10 cellular contexts compared by ENCODE assay signal in the genomic region with DNA sequence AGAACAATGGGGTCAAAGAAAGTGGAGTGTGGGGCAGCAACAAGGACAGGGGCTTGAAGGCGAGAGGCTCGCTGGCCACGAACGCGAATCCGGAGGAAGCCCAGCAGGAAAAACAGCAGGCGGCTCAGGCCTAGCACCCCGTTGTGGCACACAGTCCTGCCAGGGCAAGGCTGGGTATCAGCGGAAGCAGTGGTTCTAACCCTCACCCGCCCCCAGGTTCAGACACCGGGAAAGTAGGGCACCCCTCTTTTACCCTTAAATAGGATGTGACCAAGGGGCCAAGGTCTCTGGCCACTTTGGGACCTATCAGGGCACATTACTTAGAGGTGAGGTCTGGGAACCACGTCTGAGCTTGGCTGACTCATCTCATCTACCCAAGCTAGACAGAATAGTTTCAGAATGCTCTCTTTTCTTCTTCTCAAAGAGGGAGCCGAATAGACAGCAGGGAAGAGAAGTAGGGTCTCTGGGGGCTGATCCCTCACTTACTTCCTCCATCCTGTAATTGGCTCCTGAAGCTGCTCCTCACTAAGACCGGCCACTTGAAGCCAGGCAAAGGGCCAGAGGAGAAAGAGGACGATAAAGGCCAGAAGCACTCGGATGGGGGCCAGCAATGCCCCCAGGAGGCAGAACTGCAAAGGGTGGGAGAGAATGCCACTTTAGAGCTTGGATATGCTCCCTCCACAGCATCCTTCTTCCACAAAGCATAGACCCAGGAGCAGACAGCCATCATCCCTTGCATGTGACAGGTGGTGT. TPM values are rescaled to one million over a fixed set of nuclear protein-coding genes. Genes with fewer than 3 reads are reported as not detected.
DNase-seq lines count a peak whose midpoint lies in the region; ATAC-seq and TF ChIP-seq lines count a peak whose summit lies in the region.
"Had no signal": no experiment of that assay in that cellular context is flagged by ENCODE, and none has a peak within 500 bp of the region (broad histone marks: within the 10 kb centered on the region; RNA-seq: fewer than 3 reads in every experiment).

No MANE protein-coding gene starts in this region.

- 83% methylated on average over 16 of the region's 16 CpGs for WGBS in suprapubic skin

- no peak for ATAC-seq in activated naive CD4-positive, alpha-beta T cell treated with anti-CD3 and anti-CD28 coated beads, Interleukin-2, amount 50 U/mL, for 72 hours
- no peak for ATAC-seq in activated CD8-positive, alpha-beta T cell treated with anti-CD3 and anti-CD28 coated beads for 36 hours
- ATAC-seq in left cardiac atrium, result no peak

- no peaks in the 10 kb centered on the region for H3K9me3 Mint-ChIP-seq in activated naive CD4-positive, alpha-beta T cell treated with anti-CD3 and anti-CD28 coated beads, Interleukin-2, amount 10 ng/mL, durations not matched to agents 7 days and 5 days
- no peaks in the 10 kb centered on the region for H3K9me3 Mint-ChIP-seq in activated naive CD4-positive, alpha-beta T cell treated with anti-CD3 and anti-CD28 coated beads, Interleukin-2, amount 50 U/mL, for 72 hours
- H3K9me3 Mint-ChIP-seq in activated CD8-positive, alpha-beta T cell treated with anti-CD3 and anti-CD28 coated beads for 36 hours, result no peaks in the 10 kb centered on the region

- POLR2A ChIA-PET in activated CD8-positive, alpha-beta T cell treated with anti-CD3 and anti-CD28 coated beads for 36 hours (lab: Charles Lee), result interaction anchor here (0.6 to 2.3 kb wide), 4 partner anchors 10 to 304 kb away, joined by 3 to 12 read pairs (median 4); a partner anchor contains a TSS

- H3K4me1 Mint-ChIP-seq in activated naive CD4-positive, alpha-beta T cell treated with anti-CD3 and anti-CD28 coated beads, Interleukin-2, amount 10 ng/mL, durations not matched to agents 7 days and 5 days, result peaks cover 56% of the 10 kb centered on the region
- peaks cover 31% of the 10 kb centered on the region for H3K4me1 Mint-ChIP-seq in activated CD8-positive, alpha-beta T cell treated with anti-CD3 and anti-CD28 coated beads for 36 hours (ENCODE audit: low read depth)

- H3K27ac ChIP-seq in substantia nigra (ENCODE audit: low read depth, low read length, poor library complexity, severe bottlenecking), result peak overlapping the region; percentile 27
- no peak overlapping the region for H3K27ac ChIP-seq in suprapubic skin

- H3K4me1 ChIP-seq in suprapubic skin, result peaks cover 24% of the 10 kb centered on the region

- DNase-seq in activated naive CD4-positive, alpha-beta T cell treated with anti-CD3 and anti-CD28 coated beads, Interleukin-2, amount 10 ng/mL, durations not matched to agents 7 days and 5 days, result no peak
- no peak for DNase-seq in activated naive CD4-positive, alpha-beta T cell treated with anti-CD3 and anti-CD28 coated beads, Interleukin-2, amount 50 U/mL, for 72 hours (ENCODE audit: low spot score in 2 of 2)
- DNase-seq in activated CD8-positive, alpha-beta T cell treated with anti-CD3 and anti-CD28 coated beads for 36 hours, result peak; percentile 24
- DNase-seq in left cardiac atrium, result peak; percentile 56
- DNase-seq in substantia nigra (lab: John Stamatoyannopoulos, UW), result peak in 2 of 49 donors; percentile 1 to 48
- DNase-seq in islet precursor cell, result no peak
- no peak for DNase-seq in suprapubic skin (ENCODE audit: low spot score in 2 of 2)
- no peak for DNase-seq in DMS114 treated with DMSO at 0.1 percent for 48 hours (lab: John Stamatoyannopoulos, UW; ENCODE audit: unreplicated experiment)

- peaks cover 10% of the 10 kb centered on the region for H3K36me3 ChIP-seq in suprapubic skin

- peak overlapping the region; percentile 88 for H3K4me3 Mint-ChIP-seq in activated naive CD4-positive, alpha-beta T cell treated with anti-CD3 and anti-CD28 coated beads, Interleukin-2, amount 10 ng/mL, durations not matched to agents 7 days and 5 days
- H3K4me3 Mint-ChIP-seq in activated CD8-positive, alpha-beta T cell treated with anti-CD3 and anti-CD28 coated beads for 36 hours, result peak overlapping the region; percentile 99

- no peak for TF ChIP-seq EP300 in suprapubic skin (IDR thresholded peaks at IDR 0.05)

- no peak overlapping the region for H3K4me3 ChIP-seq in suprapubic skin

- peaks cover 30% of the 10 kb centered on the region for H3K36me3 Mint-ChIP-seq in activated naive CD4-positive, alpha-beta T cell treated with anti-CD3 and anti-CD28 coated beads, Interleukin-2, amount 10 ng/mL, durations not matched to agents 7 days and 5 days
- peaks cover 7 to 13% of the 10 kb centered on the region in 2 donors for H3K36me3 Mint-ChIP-seq in activated naive CD4-positive, alpha-beta T cell treated with anti-CD3 and anti-CD28 coated beads, Interleukin-2, amount 50 U/mL, for 72 hours
- H3K36me3 Mint-ChIP-seq in activated CD8-positive, alpha-beta T cell treated with anti-CD3 and anti-CD28 coated beads for 36 hours (ENCODE audit: low read depth), result peaks cover 19% of the 10 kb centered on the region

- H3K27me3 ChIP-seq in suprapubic skin, result no peaks in the 10 kb centered on the region

- TF ChIP-seq POLR2A in suprapubic skin (IDR thresholded peaks at IDR 0.05), result no peak

- CTCF ChIA-PET in activated naive CD4-positive, alpha-beta T cell treated with anti-CD3 and anti-CD28 coated beads, Interleukin-2, amount 10 ng/mL, durations not matched to agents 7 days and 5 days (lab: Charles Lee), result interaction anchor here (1.0 to 4.1 kb wide), 6 partner anchors 11 to 303 kb away, joined by 3 to 49 read pairs (median 8); a partner anchor contains a TSS
- CTCF ChIA-PET in activated CD8-positive, alpha-beta T cell treated with anti-CD3 and anti-CD28 coated beads for 36 hours (lab: Charles Lee), result interaction anchor here (0.8 to 4.7 kb wide), 6 partner anchors 22 to 304 kb away, joined by 3 to 79 read pairs (median 22); a partner anchor contains a TSS

- H3K27me3 Mint-ChIP-seq in activated naive CD4-positive, alpha-beta T cell treated with anti-CD3 and anti-CD28 coated beads, Interleukin-2, amount 10 ng/mL, durations not matched to agents 7 days and 5 days, result no peaks in the 10 kb centered on the region
- no peaks in the 10 kb centered on the region for H3K27me3 Mint-ChIP-seq in activated CD8-positive, alpha-beta T cell treated with anti-CD3 and anti-CD28 coated beads for 36 hours

- no peaks in the 10 kb centered on the region for H3K9me3 ChIP-seq in suprapubic skin

- intact Hi-C loops in activated CD8-positive, alpha-beta T cell treated with anti-CD3 and anti-CD28 coated beads for 36 hours (cut with micrococcal nuclease), result no loop called here
- intact Hi-C loops in left cardiac atrium (cut with DNase I), result loop anchor here in 1 of 2 donors (5.0 to 10.0 kb wide), 2 partner anchors 123 to 260 kb away; a partner anchor contains a TSS

- no peak for TF ChIP-seq CTCF in activated CD8-positive, alpha-beta T cell treated with anti-CD3 and anti-CD28 coated beads for 36 hours (IDR thresholded peaks at IDR 0.05)
- TF ChIP-seq CTCF in suprapubic skin (IDR thresholded peaks at IDR 0.05), result no peak

- peak overlapping the region; percentile 10 for H3K27ac Mint-ChIP-seq in activated naive CD4-positive, alpha-beta T cell treated with anti-CD3 and anti-CD28 coated beads, Interleukin-2, amount 10 ng/mL, durations not matched to agents 7 days and 5 days
- peak overlapping the region in 1 of 2 donors; percentile 95 for H3K27ac Mint-ChIP-seq in activated naive CD4-positive, alpha-beta T cell treated with anti-CD3 and anti-CD28 coated beads, Interleukin-2, amount 50 U/mL, for 72 hours
- H3K27ac Mint-ChIP-seq in activated CD8-positive, alpha-beta T cell treated with anti-CD3 and anti-CD28 coated beads for 36 hours, result peak overlapping the region; percentile 4

RNA-seq across cellular contexts. Expression of a gene that starts 1.7 kb away (rescaled TPM):
- total RNA-seq in activated naive CD4-positive, alpha-beta T cell treated with anti-CD3 and anti-CD28 coated beads, Interleukin-2, amount 50 U/mL, for 72 hours, result 10 to 100 TPM; 69.0 to 88.4 TPM
- total RNA-seq in activated CD8-positive, alpha-beta T cell treated with anti-CD3 and anti-CD28 coated beads for 36 hours, result 10 to 100 TPM; 55.6 to 56.9 TPM
- 10 to 100 TPM; 31.3 to 43.7 TPM for total RNA-seq in left cardiac atrium
- 100 to 1,000 TPM in 1 of 4 donors, 10 to 100 TPM in 3; 23.6 to 105 (median 35.9) TPM for total RNA-seq in suprapubic skin

RNA-seq across cellular contexts. Expression of a gene that starts 22.1 kb away (rescaled TPM):
- not detected for total RNA-seq in activated naive CD4-positive, alpha-beta T cell treated with anti-CD3 and anti-CD28 coated beads, Interleukin-2, amount 50 U/mL, for 72 hours
- total RNA-seq in activated CD8-positive, alpha-beta T cell treated with anti-CD3 and anti-CD28 coated beads for 36 hours, result not detected
- not detected for total RNA-seq in left cardiac atrium
- under 1 TPM in 1 of 4 donors, not detected in 3; 0.10 TPM for total RNA-seq in suprapubic skin
- total RNA-seq: dermis microvascular lymphatic vessel endothelial cell, LHCN-M2 had no signal

RNA-seq across cellular contexts. Expression of a gene that starts 22.3 kb away (rescaled TPM):
- 100 to 1,000 TPM; 182 to 202 TPM for total RNA-seq in activated naive CD4-positive, alpha-beta T cell treated with anti-CD3 and anti-CD28 coated beads, Interleukin-2, amount 50 U/mL, for 72 hours
- total RNA-seq in activated CD8-positive, alpha-beta T cell treated with anti-CD3 and anti-CD28 coated beads for 36 hours, result 100 to 1,000 TPM; 225 to 226 TPM
- total RNA-seq in left cardiac atrium, result 100 to 1,000 TPM; 109 to 117 TPM
- 100 to 1,000 TPM in 3 of 4 donors, 10 to 100 TPM in 1; 88.9 to 196 (median 133) TPM for total RNA-seq in suprapubic skin

RNA-seq across cellular contexts. Expression of a gene that starts 27.7 kb away (rescaled TPM):
- total RNA-seq in activated naive CD4-positive, alpha-beta T cell treated with anti-CD3 and anti-CD28 coated beads, Interleukin-2, amount 50 U/mL, for 72 hours, result 10 to 100 TPM; 29.9 to 45.1 TPM
- 10 to 100 TPM; 22.2 to 24.8 TPM for total RNA-seq in activated CD8-positive, alpha-beta T cell treated with anti-CD3 and anti-CD28 coated beads for 36 hours
- total RNA-seq in left cardiac atrium, result 10 to 100 TPM; 16.0 to 19.6 TPM
- total RNA-seq in suprapubic skin, result 10 to 100 TPM; 18.3 to 78.9 (median 35.9) TPM

Comparison
In these comparisons a context has a peak if more than half of its experiments do, and no peak if none do; other contexts are left out.
1. DNase-seq: peak in activated CD8-positive, alpha-beta T cell treated with anti-CD3 and anti-CD28 coated beads for 36 hours (single experiment) and left cardiac atrium (single experiment); none in activated naive CD4-positive, alpha-beta T cell treated with anti-CD3 and anti-CD28 coated beads, Interleukin-2, amount 10 ng/mL, durations not matched to agents 7 days and 5 days (single experiment), activated naive CD4-positive, alpha-beta T cell treated with anti-CD3 and anti-CD28 coated beads, Interleukin-2, amount 50 U/mL, for 72 hours (0 of 2), islet precursor cell (single experiment), suprapubic skin (0 of 2) and DMS114 treated with DMSO at 0.1 percent for 48 hours (single experiment).